Comparison of ENCODE assay signal across 1 cellular context in genomic region chr6:157163434-157164159, GRCh38.
TF ChIP-seq lines count a peak whose summit lies in the region.

No MANE protein-coding gene starts in this region.

TF ChIP-seq in K562, 482 proteins besides CTCF, POLR2A, EP300 and RAD21 (continued from another document):
- TF ChIP-seq NFYB (IDR thresholded peaks at IDR 0.05; ENCODE audit: extremely low read depth, insufficient read length) (no peak), CEBPZ (IDR thresholded peaks at IDR 0.05; ENCODE audit: borderline replicate concordance, low read depth, low read length) (no peak), MAZ (CRISPR knock-in tag; conservative IDR thresholded peaks at IDR 0.05 in 1 of 2, IDR thresholded peaks at IDR 0.05 in 1 of 2) (no peak), POLR2AphosphoS5 (IDR thresholded peaks at IDR 0.05; ENCODE audit: control insufficient read depth, insufficient read depth, low read depth, low read length) (no peak), NFATC3 (IDR thresholded peaks at IDR 0.05) (no peak), ZNF3 (CRISPR knock-in tag; IDR thresholded peaks at IDR 0.05) (no peak), POLR2B (IDR thresholded peaks at IDR 0.05; ENCODE audit: low read depth, partially characterized antibody) (no peak), EWSR1 (IDR thresholded peaks at IDR 0.05; ENCODE audit: borderline replicate concordance, low read depth, partially characterized antibody) (no peak), ZC3H4 (CRISPR knock-in tag; IDR thresholded peaks at IDR 0.05; ENCODE audit: borderline replicate concordance) (no peak), BACH1 (tag; IDR thresholded peaks at IDR 0.05) (no peak), RREB1 (CRISPR knock-in tag; IDR thresholded peaks at IDR 0.05) (no peak), ADNP (tag; IDR thresholded peaks at IDR 0.05) (peak; percentile 71), STAT5B (CRISPR knock-in tag; IDR thresholded peaks at IDR 0.05) (no peak), ILK (tag; IDR thresholded peaks at IDR 0.05; ENCODE audit: borderline replicate concordance, low read depth) (no peak), ZFP36 (IDR thresholded peaks at IDR 0.05; ENCODE audit: low read depth, low read length, partially characterized antibody) (peak; percentile 77), ZNF444 (CRISPR knock-in tag; IDR thresholded peaks at IDR 0.05) (no peak), NFIC (IDR thresholded peaks at IDR 0.05) (no peak), PRPF4 (IDR thresholded peaks at IDR 0.05; ENCODE audit: insufficient read depth, low read depth, low read length, poor library complexity, severe bottlenecking) (no peak), KDM1A (IDR thresholded peaks at IDR 0.05) (peak in 1 of 2 experiments; percentile 20; a peak in 1 of 4 replicates), NCOA2 (IDR thresholded peaks at IDR 0.05; ENCODE audit: partially characterized antibody in 2 of 2) (no peak), CREB3 (tag; conservative IDR thresholded peaks at IDR 0.05; ENCODE audit: low read depth) (no peak), ZNF431 (CRISPR knock-in tag; IDR thresholded peaks at IDR 0.05) (no peak), TARDBP (IDR thresholded peaks at IDR 0.05) (no peak), SMARCA5 (IDR thresholded peaks at IDR 0.05) (0 out of 2 replicates have a peak, but pooled peaks have one; percentile 33), ERF (CRISPR knock-in tag; IDR thresholded peaks at IDR 0.05) (no peak), NFIX (CRISPR knock-in tag; IDR thresholded peaks at IDR 0.05; ENCODE audit: low read depth) (no peak), RBFOX2 (IDR thresholded peaks at IDR 0.05; ENCODE audit: low read depth, low read length) (no peak), PYGO2 (tag; IDR thresholded peaks at IDR 0.05) (no peak), ZNF263 (CRISPR knock-in tag; IDR thresholded peaks at IDR 0.05; ENCODE audit: borderline replicate concordance) (peak; percentile 76; the same call in 1 of the 2 replicates), ZNF707 (CRISPR knock-in tag; conservative IDR thresholded peaks at IDR 0.05) (no peak), POU5F1 (IDR thresholded peaks at IDR 0.05; ENCODE audit: borderline replicate concordance, low read depth, low read length, partially characterized antibody) (no peak), NR0B1 (IDR thresholded peaks at IDR 0.05; ENCODE audit: partially characterized antibody) (no peak), XRCC5 (IDR thresholded peaks at IDR 0.05; ENCODE audit: low read depth, low read length) (no peak), BCOR (IDR thresholded peaks at IDR 0.05) (peak; percentile 77; the same call in 1 of the 2 replicates)
